1 cellular context compared by ENCODE assay signal in the genomic region with DNA sequence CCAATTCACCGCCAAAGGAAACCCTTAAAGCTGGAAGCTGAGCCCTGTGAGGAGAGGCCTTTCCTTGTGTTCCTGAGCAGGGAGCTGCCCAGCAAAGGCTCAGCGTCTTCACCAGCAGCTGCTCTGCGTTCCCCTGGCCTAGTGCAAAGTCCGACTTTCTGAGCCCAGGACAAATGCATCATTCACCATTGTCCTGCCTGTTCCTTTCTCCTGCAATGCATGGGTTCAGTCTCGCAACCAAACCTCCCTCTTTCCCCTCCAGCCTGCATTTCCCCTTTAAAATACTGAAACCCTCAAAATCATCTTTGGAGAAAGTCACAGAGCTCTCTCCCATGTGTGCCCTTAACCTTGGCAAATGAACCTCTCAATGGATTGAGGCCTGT.
TF ChIP-seq lines count a peak whose summit lies in the region.

No MANE protein-coding gene starts in this region.

TF ChIP-seq in HepG2, 621 proteins besides CTCF, POLR2A, EP300 and RAD21 (continued from another document):
- TF ChIP-seq, protein P1, sequence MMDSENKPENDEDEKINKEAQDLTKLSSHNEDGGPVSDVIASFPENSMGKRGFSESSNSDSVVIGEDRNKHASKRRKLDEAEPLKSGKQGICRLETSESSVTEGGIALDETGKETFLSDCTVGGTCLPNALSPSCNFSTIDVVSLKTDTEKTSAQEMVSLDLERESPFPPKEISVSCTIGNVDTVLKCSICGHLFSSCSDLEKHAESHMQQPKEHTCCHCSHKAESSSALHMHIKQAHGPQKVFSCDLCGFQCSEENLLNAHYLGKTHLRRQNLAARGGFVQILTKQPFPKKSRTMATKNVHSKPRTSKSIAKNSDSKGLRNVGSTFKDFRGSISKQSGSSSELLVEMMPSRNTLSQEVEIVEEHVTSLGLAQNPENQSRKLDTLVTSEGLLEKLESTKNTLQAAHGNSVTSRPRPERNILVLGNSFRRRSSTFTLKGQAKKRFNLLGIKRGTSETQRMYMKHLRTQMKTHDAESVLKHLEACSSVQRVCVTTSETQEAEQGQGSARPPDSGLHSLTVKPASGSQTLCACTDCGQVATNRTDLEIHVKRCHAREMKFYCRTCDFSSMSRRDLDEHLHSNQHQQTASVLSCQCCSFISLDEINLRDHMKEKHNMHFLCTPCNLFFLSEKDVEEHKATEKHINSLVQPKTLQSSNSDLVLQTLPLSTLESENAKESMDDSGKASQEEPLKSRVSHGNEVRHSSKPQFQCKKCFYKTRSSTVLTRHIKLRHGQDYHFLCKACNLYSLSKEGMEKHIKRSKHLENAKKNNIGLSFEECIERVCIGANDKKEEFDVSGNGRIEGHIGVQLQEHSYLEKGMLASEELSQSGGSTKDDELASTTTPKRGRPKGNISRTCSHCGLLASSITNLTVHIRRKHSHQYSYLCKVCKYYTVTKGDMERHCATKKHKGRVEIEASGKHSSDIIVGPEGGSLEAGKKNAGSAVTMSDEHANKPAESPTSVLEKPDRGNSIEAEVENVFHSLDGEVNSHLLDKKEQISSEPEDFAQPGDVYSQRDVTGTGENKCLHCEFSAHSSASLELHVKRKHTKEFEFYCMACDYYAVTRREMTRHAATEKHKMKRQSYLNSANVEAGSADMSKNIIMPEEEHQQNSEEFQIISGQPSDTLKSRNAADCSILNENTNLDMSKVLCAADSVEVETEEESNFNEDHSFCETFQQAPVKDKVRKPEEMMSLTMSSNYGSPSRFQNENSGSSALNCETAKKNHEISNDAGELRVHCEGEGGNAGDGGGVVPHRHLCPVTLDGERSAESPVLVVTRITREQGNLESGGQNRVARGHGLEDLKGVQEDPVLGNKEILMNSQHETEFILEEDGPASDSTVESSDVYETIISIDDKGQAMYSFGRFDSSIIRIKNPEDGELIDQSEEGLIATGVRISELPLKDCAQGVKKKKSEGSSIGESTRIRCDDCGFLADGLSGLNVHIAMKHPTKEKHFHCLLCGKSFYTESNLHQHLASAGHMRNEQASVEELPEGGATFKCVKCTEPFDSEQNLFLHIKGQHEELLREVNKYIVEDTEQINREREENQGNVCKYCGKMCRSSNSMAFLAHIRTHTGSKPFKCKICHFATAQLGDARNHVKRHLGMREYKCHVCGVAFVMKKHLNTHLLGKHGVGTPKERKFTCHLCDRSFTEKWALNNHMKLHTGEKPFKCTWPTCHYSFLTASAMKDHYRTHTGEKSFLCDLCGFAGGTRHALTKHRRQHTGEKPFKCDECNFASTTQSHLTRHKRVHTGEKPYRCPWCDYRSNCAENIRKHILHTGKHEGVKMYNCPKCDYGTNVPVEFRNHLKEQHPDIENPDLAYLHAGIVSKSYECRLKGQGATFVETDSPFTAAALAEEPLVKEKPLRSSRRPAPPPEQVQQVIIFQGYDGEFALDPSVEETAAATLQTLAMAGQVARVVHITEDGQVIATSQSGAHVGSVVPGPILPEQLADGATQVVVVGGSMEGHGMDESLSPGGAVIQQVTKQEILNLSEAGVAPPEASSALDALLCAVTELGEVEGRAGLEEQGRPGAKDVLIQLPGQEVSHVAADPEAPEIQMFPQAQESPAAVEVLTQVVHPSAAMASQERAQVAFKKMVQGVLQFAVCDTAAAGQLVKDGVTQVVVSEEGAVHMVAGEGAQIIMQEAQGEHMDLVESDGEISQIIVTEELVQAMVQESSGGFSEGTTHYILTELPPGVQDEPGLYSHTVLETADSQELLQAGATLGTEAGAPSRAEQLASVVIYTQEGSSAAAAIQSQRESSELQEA (CRISPR knock-in tag; IDR thresholded peaks at IDR 0.05; ENCODE audit: not compliant biosample characterization) = no peak
- TF ChIP-seq ZMAT3 (CRISPR knock-in tag; conservative IDR thresholded peaks at IDR 0.05) (no peak), MTF1 (CRISPR knock-in tag; IDR thresholded peaks at IDR 0.05) (no peak), ZNF329 (CRISPR knock-in tag; IDR thresholded peaks at IDR 0.05; ENCODE audit: low read depth) (no peak), XRCC5 (optimal IDR thresholded peaks at IDR 0.05; ENCODE audit: low read length) (peak; percentile 34), ZNF616 (CRISPR knock-in tag; IDR thresholded peaks at IDR 0.05; ENCODE audit: low read depth) (no peak), ZNF780A (CRISPR knock-in tag; IDR thresholded peaks at IDR 0.05) (no peak), ZNF292 (CRISPR knock-in tag; IDR thresholded peaks at IDR 0.05; ENCODE audit: borderline replicate concordance, low read depth) (peak; percentile 29; the same call in 1 of the 2 replicates), FOXA1 (IDR thresholded peaks at IDR 0.05) (no peak), FOXA1 (CRISPR knock-in tag; IDR thresholded peaks at IDR 0.05) (no peak)
